In genomic region chr16:821751-822150, GRCh38 we compare ENCODE assay signal across 25 cellular contexts. TPM values are rescaled to one million over a fixed set of nuclear protein-coding genes. Genes with fewer than 3 reads are reported as not detected.
A peak's percentile ranks its signal among the peaks of the same experiment; 100 is the strongest.
DNase-seq lines count a peak whose midpoint lies in the region; ATAC-seq, FAIRE-seq and TF ChIP-seq lines count a peak whose summit lies in the region.
"Had no signal": no experiment of that assay in that cellular context is flagged by ENCODE, and none has a peak within 500 bp of the region (broad histone marks: within the 10 kb centered on the region; RNA-seq: fewer than 3 reads in every experiment).

No MANE protein-coding gene starts in this region.

- intact Hi-C loops in K562 (cut with micrococcal nuclease): no loop called here

- no peak overlapping the region for H2BK12ac ChIP-seq in neuronal stem cell (ENCODE audit: low read length)

- H2BK5ac ChIP-seq in neuronal stem cell (ENCODE audit: low read length): no peak overlapping the region

- H3K4me2 ChIP-seq in GM23338: no peak overlapping the region
- H3K4me2 ChIP-seq in K562 (ENCODE audit: insufficient read depth, low read length): no peak overlapping the region
- H3K4me2 ChIP-seq in neuronal stem cell (ENCODE audit: insufficient read depth, low read length, poor library complexity, severe bottlenecking): no peak overlapping the region
- H3K4me2 ChIP-seq: A549 had no signal

- WGBS in K562 (ENCODE audit: insufficient coverage, low coverage, missing lambda C conversion rate): 12% methylated on average over 12 of the region's 13 CpGs
- no CpG with 5 or more reads among the region's 13 CpGs for WGBS in neuronal stem cell (ENCODE audit: extremely low coverage in 2 of 2, insufficient read length in 2 of 2, insufficient replicate concordance in 1 of 2), 2 donors

- no peak overlapping the region for H3K27ac ChIP-seq in GM23338 (ENCODE audit: low read depth)
- H3K27ac ChIP-seq in K562 (ENCODE audit: extremely low read depth, low read depth, low read length): no peak overlapping the region
- H3K27ac ChIP-seq in neuronal stem cell (replicated peaks; ENCODE audit: low read length): no peak overlapping the region
- H3K27ac ChIP-seq in RWPE1: no peak overlapping the region
- H3K27ac ChIP-seq: A549, GM23248 had no signal

- no peak for DNase-seq in GM23338 (ENCODE audit: low spot score)
- DNase-seq in K562 (ENCODE audit: extremely low read depth in 1 of 4, low spot score in 3 of 4): no peak
- no peak for DNase-seq in nephron progenitor cell
- DNase-seq in neuronal stem cell (ENCODE audit: low spot score): no peak
- DNase-seq in RWPE1 (ENCODE audit: low spot score): no peak
- DNase-seq in G401 (ENCODE audit: low spot score): no peak
- DNase-seq: 8988T; ACHN; AML-193; BE2C; C1 segment of cervical spinal cord; Calu3; CD4-positive, alpha-beta memory T cell; COR-L47; DMS79 treated with DMSO at 0.1 percent for 48 hours; GM23248; HFFc6 had no signal

- H3K9me2 ChIP-seq in GM23338 (ENCODE audit: insufficient read depth): no peaks in the 10 kb centered on the region

- H3K23ac ChIP-seq in neuronal stem cell (ENCODE audit: low read depth, low read length, poor library complexity): peak overlapping the region; percentile 56

- H3K27ac Mint-ChIP-seq in GM23338: no peak overlapping the region
- H3K27ac Mint-ChIP-seq in nephron progenitor cell: peak overlapping the region; percentile 46
- H3K27ac Mint-ChIP-seq: CD4-positive, alpha-beta memory T cell; HFFc6 had no signal

- no peak overlapping the region for H3K4ac ChIP-seq in neuronal stem cell (ENCODE audit: low read length)

- H3K27me3 Mint-ChIP-seq in GM23338 (ENCODE audit: insufficient read depth, low read depth, poor library complexity): peaks cover 7% of the 10 kb centered on the region
- peaks cover 12% of the 10 kb centered on the region for H3K27me3 Mint-ChIP-seq in nephron progenitor cell (ENCODE audit: low read depth, poor library complexity)

- H3K14ac ChIP-seq in neuronal stem cell (ENCODE audit: low read length): peak overlapping the region; percentile 26

- no peak overlapping the region for H2AK5ac ChIP-seq in neuronal stem cell (ENCODE audit: low read depth, low read length)

- no peak overlapping the region for H3K4me3 Mint-ChIP-seq in GM23338
- H3K4me3 Mint-ChIP-seq in nephron progenitor cell: no peak overlapping the region
- H3K4me3 Mint-ChIP-seq: CD4-positive, alpha-beta memory T cell; HFFc6 had no signal

- BruUV-seq in K562 (replicated peaks; lab: Mats Ljungman, UMichigan): no TSS peak

- H3K18ac ChIP-seq in neuronal stem cell (ENCODE audit: low read length): peak overlapping the region; percentile 23

- H3K4me3 ChIP-seq in GM23338: no peak overlapping the region
- no peak overlapping the region for H3K4me3 ChIP-seq in K562
- no peak overlapping the region for H3K4me3 ChIP-seq in neuronal stem cell (ENCODE audit: low read length in 2 of 2)
- H3K4me3 ChIP-seq: A549, GM23248, HAP-1 had no signal

- H3K9ac ChIP-seq in K562 (ENCODE audit: insufficient read depth in 1 of 2, low read depth in 2 of 2, low read length in 2 of 2) (peak overlapping the region in 1 of 2 experiments; percentile 17; a peak in 1 of 4 replicates), neuronal stem cell (ENCODE audit: low read depth, low read length, poor library complexity) (no peak overlapping the region)
- H3K9ac ChIP-seq: GM23248 had no signal

- no peaks in the 10 kb centered on the region; the same call in 1 of the 2 replicates for H3K9me3 ChIP-seq in K562 (replicated peaks; ENCODE audit: control insufficient read depth, insufficient read depth, low read depth, low read length)
- peaks cover 6 to 15% of the 10 kb centered on the region in 2 donors for H3K9me3 ChIP-seq in neuronal stem cell (replicated peaks in 1 of 2; ENCODE audit: control insufficient read depth in 2 of 2, insufficient read depth in 1 of 2, low read depth in 1 of 2, low read length in 2 of 2)
- H3K9me3 ChIP-seq: BE2C, HAP-1 had no signal

- H3K79me2 ChIP-seq in GM23338 (replicated peaks; ENCODE audit: insufficient read depth) (no peaks in the 10 kb centered on the region), K562 (ENCODE audit: control insufficient read depth, insufficient read depth, low read length) (no peaks in the 10 kb centered on the region)

- ATAC-seq in GM23338: peak; percentile 62
- peak; percentile 60; the same call in 2 of the 3 replicates for ATAC-seq in K562
- ATAC-seq in GM18861 (IDR thresholded peaks at IDR 0.05; ENCODE audit: unreplicated experiment): no peak
- ATAC-seq: A549 had no signal

- FAIRE-seq in K562 (lab: Jason Lieb, UNC): no peak
- FAIRE-seq: A549, G401.6, GM12892, GM19239 had no signal

- H2BK120ac ChIP-seq in neuronal stem cell (ENCODE audit: low read depth, low read length): no peak overlapping the region

- no peak for TF ChIP-seq RAD21 in K562 (CRISPR knock-in tag; conservative IDR thresholded peaks at IDR 0.05 in 1 of 2, IDR thresholded peaks at IDR 0.05 in 1 of 2)

- H3K9me1 ChIP-seq in K562 (ENCODE audit: control insufficient read depth, insufficient read depth, low read length): no peaks in the 10 kb centered on the region

- no peak overlapping the region for H2BK15ac ChIP-seq in neuronal stem cell (ENCODE audit: low read length)

- no peak overlapping the region for H4K8ac ChIP-seq in neuronal stem cell (ENCODE audit: low read depth, low read length)

- H4K91ac ChIP-seq in neuronal stem cell (ENCODE audit: low read depth, low read length, poor library complexity): no peak overlapping the region

- H3K4me1 ChIP-seq in GM23338 (ENCODE audit: insufficient read depth) (no peaks in the 10 kb centered on the region), K562 (replicated peaks in 1 of 2; ENCODE audit: control insufficient read depth in 2 of 2, insufficient read depth in 2 of 2, low read length in 2 of 2) (peaks cover 0 to 36% of the 10 kb centered on the region in 2 experiments; a peak in 2 of 5 replicates), neuronal stem cell (ENCODE audit: control insufficient read depth in 2 of 2, insufficient read depth in 1 of 2, low read depth in 1 of 2, low read length in 2 of 2) (peaks cover 3% of the 10 kb centered on the region in 2 donors)
- H3K4me1 ChIP-seq: A549, HAP-1 had no signal

- H3F3A ChIP-seq in GM23338 (replicated peaks; ENCODE audit: low read depth): no peaks in the 10 kb centered on the region

- H3K27me3 ChIP-seq in GM23338 (ENCODE audit: insufficient read depth): no peaks in the 10 kb centered on the region
- H3K27me3 ChIP-seq in K562 (ENCODE audit: control insufficient read depth in 2 of 2, insufficient read depth in 2 of 2, low read length in 2 of 2): peaks cover 63 to 93% of the 10 kb centered on the region in 2 experiments
- H3K27me3 ChIP-seq in neuronal stem cell (ENCODE audit: control insufficient read depth in 3 of 3, insufficient read depth in 3 of 3, low read depth in 1 of 3, low read length in 3 of 3): peaks cover 0 to 20% (median 0%) of the 10 kb centered on the region in 3 experiments

- TF ChIP-seq EP300 in K562 (IDR thresholded peaks at IDR 0.05; ENCODE audit: low read length): no peak

- no peaks in the 10 kb centered on the region for H3K36me3 Mint-ChIP-seq in GM23338 (ENCODE audit: low read depth)
- no peaks in the 10 kb centered on the region for H3K36me3 Mint-ChIP-seq in nephron progenitor cell (ENCODE audit: low read depth)
- H3K36me3 Mint-ChIP-seq: CD4-positive, alpha-beta memory T cell had no signal

- TF ChIP-seq POLR2A in K562 (conservative IDR thresholded peaks at IDR 0.05): no peak

- no peaks in the 10 kb centered on the region; the same call in 1 of the 3 replicates for H3K4me1 Mint-ChIP-seq in GM23338
- peaks cover 22% of the 10 kb centered on the region for H3K4me1 Mint-ChIP-seq in nephron progenitor cell

- no peak for TF ChIP-seq CTCF in GM23338 (conservative IDR thresholded peaks at IDR 0.05; ENCODE audit: low read depth in 2 of 2)
- no peak for TF ChIP-seq CTCF in K562 (IDR thresholded peaks at IDR 0.05 in 2 of 3, conservative IDR thresholded peaks at IDR 0.05 in 1 of 3; ENCODE audit: insufficient read depth in 2 of 3, low read depth in 1 of 3, low read length in 3 of 3)
- no peak for TF ChIP-seq CTCF in nephron progenitor cell (IDR thresholded peaks at IDR 0.05)
- no peak for TF ChIP-seq CTCF in RWPE1 (conservative IDR thresholded peaks at IDR 0.05; ENCODE audit: low read depth)

- no peak overlapping the region for H2AFZ ChIP-seq in GM23338
- H2AFZ ChIP-seq in K562 (ENCODE audit: low read depth, low read length): no peak overlapping the region
- H2AFZ ChIP-seq in neuronal stem cell (ENCODE audit: low read length): no peak overlapping the region
- H2AFZ ChIP-seq: GM23248 had no signal

- H3K9me3 Mint-ChIP-seq in GM23338 (no peaks in the 10 kb centered on the region), nephron progenitor cell (peaks cover 8% of the 10 kb centered on the region)
- H3K9me3 Mint-ChIP-seq: CD4-positive, alpha-beta memory T cell had no signal

- in situ Hi-C loops in K562 (cut with MboI): no loop called here
- in situ Hi-C loops in G401 (cut with HindIII; ENCODE audit: low sequenced_read_pairs): no loop called here

- H3K79me1 ChIP-seq in neuronal stem cell (ENCODE audit: low read depth, low read length): peaks cover 3% of the 10 kb centered on the region

- H4K20me1 ChIP-seq in GM23338 (replicated peaks; ENCODE audit: insufficient read depth) (no peaks in the 10 kb centered on the region), K562 (replicated peaks; ENCODE audit: control insufficient read depth, insufficient read depth, low read length) (no peaks in the 10 kb centered on the region)

- POLR2A ChIA-PET in K562 (lab: Yijun Ruan, JAX): no interaction called here
- POLR2A ChIA-PET in RWPE1 (lab: Yijun Ruan, JAX; ENCODE audit: low non-redundant PET): no interaction called here

- H3K36me3 ChIP-seq in GM23338 (ENCODE audit: insufficient read depth) (no peaks in the 10 kb centered on the region), K562 (ENCODE audit: control insufficient read depth, insufficient read depth, low read length) (no peaks in the 10 kb centered on the region), neuronal stem cell (replicated peaks in 1 of 2; ENCODE audit: control insufficient read depth in 2 of 2, insufficient read depth in 2 of 2, low read length in 2 of 2) (no peaks in the 10 kb centered on the region)
- H3K36me3 ChIP-seq: BE2C, HAP-1 had no signal

- CTCF ChIA-PET in K562 (lab: Yijun Ruan, JAX; ENCODE audit: low intra/inter-chr PET ratio): no interaction called here
- CTCF ChIA-PET in RWPE1 (lab: Yijun Ruan, JAX): no interaction called here

RNA-seq across cellular contexts. Expression of gene GNG13, which starts 21.2 kb away (rescaled TPM):
- not detected in 2 replicates for total RNA-seq in GM23338 (2014; rRNA removed; shearing (Covaris generic))
- polyA plus RNA-seq in GM23338 (2016; fragmentation: Nextera tagmentation; extraction: Ambion mirVana) (0.29 and 0.30 TPM in 2 replicates), K562 (2011; rRNA removed) (not detected in 2 replicates), K562 (2014; fragmentation: Illumina TruSeq; extraction: Trizol) (not detected in 2 replicates), K562 (2014; fragmentation: Nextera tagmentation; extraction: Ambion mirVana) (not detected), K562 (2014; rRNA removed) (not detected in 2 replicates)
- not detected in 2 replicates for total RNA-seq in K562 (2011; cell fraction: chromatin; rRNA removed; ENCODE audit: low replicate concordance)
- not detected in 2 replicates for total RNA-seq in K562 (2011; cell fraction: nucleolus; rRNA removed)
- not detected in 2 replicates for total RNA-seq in K562 (2011; cell fraction: nucleoplasm; rRNA removed)
- total RNA-seq in K562 (2014; rRNA removed) (not detected in 2 replicates), K562 (2014; rRNA removed; fragmentation: Illumina TruSeq; extraction: Trizol) (not detected in 2 replicates), K562 (2015; rRNA removed; fragmentation: Illumina TruSeq; extraction: Trizol) (not detected in 2 replicates), K562 (2021) (not detected in 2 replicates)
- polyA plus RNA-seq in K562 (2011; cell fraction: cytosol; rRNA removed): not detected in 2 replicates
- polyA plus RNA-seq in K562 (2011; cell fraction: nucleus; rRNA removed): not detected in 2 replicates
- polyA plus RNA-seq in K562 (2012): 1.00 and 1.4 TPM in 2 replicates
- not detected in 2 replicates for polyA minus RNA-seq in K562 (2011; rRNA and poly(A)+ RNA removed)
- not detected in 2 replicates for polyA minus RNA-seq in K562 (2011; cell fraction: cytosol; rRNA and poly(A)+ RNA removed)
- polyA minus RNA-seq in K562 (2011; cell fraction: nucleus; rRNA and poly(A)+ RNA removed): not detected in 2 replicates
- 0.52 TPM for polyA plus RNA-seq in neuronal stem cell (2013, experiment 1 of 2)
- 0.51 TPM for polyA plus RNA-seq in neuronal stem cell (2013, experiment 2 of 2)
- 0.17 TPM in 1 of 2 replicates, not detected in the other for total RNA-seq in G401 (2014; rRNA removed; shearing (Covaris generic))
- total RNA-seq: Calu3; CD4-positive, alpha-beta memory T cell; Daoy; GM23248; H4; HFFc6 had no signal
- polyA plus RNA-seq: CD4-positive, alpha-beta memory T cell; GM23248 had no signal

RNA-seq across cellular contexts. Expression of gene CHTF18, which starts 33.3 kb away (rescaled TPM):
- 108 and 129 TPM in 2 replicates for total RNA-seq in GM23338 (2014; rRNA removed; shearing (Covaris generic))
- polyA plus RNA-seq in GM23338 (2016; fragmentation: Nextera tagmentation; extraction: Ambion mirVana): 61.3 and 69.2 TPM in 2 replicates
- total RNA-seq in K562 (2011; cell fraction: chromatin; rRNA removed; ENCODE audit: low replicate concordance): 53.1 and 261 TPM in 2 replicates
- total RNA-seq in K562 (2011; cell fraction: nucleolus; rRNA removed): 207 and 214 TPM in 2 replicates
- 88.6 and 90.7 TPM in 2 replicates for total RNA-seq in K562 (2011; cell fraction: nucleoplasm; rRNA removed)
- 57.2 and 70.7 TPM in 2 replicates for total RNA-seq in K562 (2014; rRNA removed)
- total RNA-seq in K562 (2014; rRNA removed; fragmentation: Illumina TruSeq; extraction: Trizol): 2.7 and 4.4 TPM in 2 replicates
- total RNA-seq in K562 (2015; rRNA removed; fragmentation: Illumina TruSeq; extraction: Trizol): 21.1 and 22.1 TPM in 2 replicates
- 121 and 123 TPM in 2 replicates for total RNA-seq in K562 (2021)
- 17.0 and 32.6 TPM in 2 replicates for polyA plus RNA-seq in K562 (2011; rRNA removed)
- polyA plus RNA-seq in K562 (2011; cell fraction: cytosol; rRNA removed): 23.3 and 65.2 TPM in 2 replicates
- polyA plus RNA-seq in K562 (2011; cell fraction: nucleus; rRNA removed): 379 and 556 TPM in 2 replicates
- polyA plus RNA-seq in K562 (2012): 65.7 and 81.8 TPM in 2 replicates
- polyA plus RNA-seq in K562 (2014; fragmentation: Illumina TruSeq; extraction: Trizol): 5.1 and 23.0 TPM in 2 replicates
- 1 to 10 TPM; 2.5 to 2.7 TPM for polyA plus RNA-seq in K562 (2014; fragmentation: Nextera tagmentation; extraction: Ambion mirVana)
- 91.5 and 93.4 TPM in 2 replicates for polyA plus RNA-seq in K562 (2014; rRNA removed)
- polyA minus RNA-seq in K562 (2011; rRNA and poly(A)+ RNA removed): 2.7 and 4.0 TPM in 2 replicates
- polyA minus RNA-seq in K562 (2011; cell fraction: cytosol; rRNA and poly(A)+ RNA removed): 8.6 and 13.5 TPM in 2 replicates
- 59.3 and 59.4 TPM in 2 replicates for polyA minus RNA-seq in K562 (2011; cell fraction: nucleus; rRNA and poly(A)+ RNA removed)
- 77.3 TPM for polyA plus RNA-seq in neuronal stem cell (2013, experiment 1 of 2)
- 69.6 TPM for polyA plus RNA-seq in neuronal stem cell (2013, experiment 2 of 2)
- 60.2 and 61.4 TPM in 2 replicates for total RNA-seq in G401 (2014; rRNA removed; shearing (Covaris generic))

RNA-seq across cellular contexts. Expression of gene RPUSD1, which starts 33.6 kb away (rescaled TPM):
- 41.9 and 79.5 TPM in 2 replicates for total RNA-seq in GM23338 (2014; rRNA removed; shearing (Covaris generic))
- polyA plus RNA-seq in GM23338 (2016; fragmentation: Nextera tagmentation; extraction: Ambion mirVana) (19.1 and 20.7 TPM in 2 replicates), K562 (2011; rRNA removed) (12.0 and 17.7 TPM in 2 replicates), K562 (2014; fragmentation: Illumina TruSeq; extraction: Trizol) (7.0 and 30.1 TPM in 2 replicates), K562 (2014; fragmentation: Nextera tagmentation; extraction: Ambion mirVana) (under 1 TPM; 0.45 to 0.98 TPM), K562 (2014; rRNA removed) (56.6 and 66.9 TPM in 2 replicates)
- total RNA-seq in K562 (2011; cell fraction: chromatin; rRNA removed; ENCODE audit: low replicate concordance): 10.9 and 59.9 TPM in 2 replicates
- 59.0 and 69.6 TPM in 2 replicates for total RNA-seq in K562 (2011; cell fraction: nucleolus; rRNA removed)
- 21.1 and 25.7 TPM in 2 replicates for total RNA-seq in K562 (2011; cell fraction: nucleoplasm; rRNA removed)
- total RNA-seq in K562 (2014; rRNA removed) (50.7 and 67.3 TPM in 2 replicates), K562 (2014; rRNA removed; fragmentation: Illumina TruSeq; extraction: Trizol) (1.7 and 3.3 TPM in 2 replicates), K562 (2015; rRNA removed; fragmentation: Illumina TruSeq; extraction: Trizol) (22.7 and 27.2 TPM in 2 replicates), K562 (2021) (55.2 and 55.9 TPM in 2 replicates)
- polyA plus RNA-seq in K562 (2011; cell fraction: cytosol; rRNA removed): 26.1 and 86.4 TPM in 2 replicates
- 56.1 and 93.4 TPM in 2 replicates for polyA plus RNA-seq in K562 (2011; cell fraction: nucleus; rRNA removed)
- polyA plus RNA-seq in K562 (2012): 24.6 and 30.5 TPM in 2 replicates
- polyA minus RNA-seq in K562 (2011; rRNA and poly(A)+ RNA removed): 3.8 and 4.8 TPM in 2 replicates
- polyA minus RNA-seq in K562 (2011; cell fraction: cytosol; rRNA and poly(A)+ RNA removed): 18.6 and 19.8 TPM in 2 replicates
- polyA minus RNA-seq in K562 (2011; cell fraction: nucleus; rRNA and poly(A)+ RNA removed): 30.8 and 34.1 TPM in 2 replicates
- polyA plus RNA-seq in neuronal stem cell (2013, experiment 1 of 2): 14.5 TPM
- polyA plus RNA-seq in neuronal stem cell (2013, experiment 2 of 2): 15.3 TPM
- total RNA-seq in G401 (2014; rRNA removed; shearing (Covaris generic)): 69.3 and 95.5 TPM in 2 replicates
